ENCODE assay signal across 22 cellular contexts in the genomic region with DNA sequence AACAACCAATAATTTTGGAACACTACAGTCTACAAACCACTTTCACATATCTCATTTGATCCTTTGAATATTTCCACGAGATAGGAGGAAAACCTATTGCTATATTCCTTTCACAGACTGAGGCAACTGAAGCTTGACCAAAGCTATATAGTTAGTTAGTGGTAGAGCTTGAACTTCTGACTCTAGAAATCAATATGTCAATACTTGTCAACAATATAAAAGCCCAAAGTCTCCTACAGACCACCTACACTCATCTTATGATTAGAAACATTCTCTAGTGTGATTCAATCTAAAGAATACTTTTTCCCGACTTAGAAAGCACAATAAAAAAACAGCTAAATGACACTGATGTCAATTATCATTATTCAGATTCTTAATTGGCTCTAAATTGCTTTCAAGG.
DNase-seq lines count a peak whose midpoint lies in the region; ATAC-seq, FAIRE-seq and TF ChIP-seq lines count a peak whose summit lies in the region.
"Had no signal": no experiment of that assay in that cellular context is flagged by ENCODE, and none has a peak within 500 bp of the region (broad histone marks: within the 10 kb centered on the region; RNA-seq: fewer than 3 reads in every experiment).

No MANE protein-coding gene starts in this region.

- no peak overlapping the region for H3K23ac ChIP-seq in H1 (ENCODE audit: insufficient read length)

- WGBS in HepG2 (ENCODE audit: low lambda C conversion rate) = 0% methylated on average over 2 of the region's 2 CpGs
- WGBS in right lobe of liver (ENCODE audit: insufficient coverage, low coverage, low lambda C conversion rate, missing lambda C conversion rate) = 23% methylated on average over 2 of the region's 2 CpGs
- 89% methylated on average over 2 of the region's 2 CpGs; no CpG with 5 or more reads in 1 of the 2 experiments for WGBS in H1 (ENCODE audit: extremely low coverage in 1 of 2, insufficient coverage in 1 of 2, insufficient read length in 1 of 2, insufficient replicate concordance in 2 of 2, low coverage in 1 of 2, low lambda C conversion rate in 2 of 2, missing lambda C conversion rate in 1 of 2), 2 experiments
- 60 to 75% (median 68%) methylated on average over 2 of the region's 2 CpGs for WGBS in spleen, 5 donors

- no peak overlapping the region for H3K9ac ChIP-seq in HepG2 (ENCODE audit: insufficient read depth, low read depth, low read length)
- H3K9ac ChIP-seq in H1 (replicated peaks in 1 of 4; ENCODE audit: extremely low read depth in 1 of 4, low read depth in 3 of 4, low read length in 3 of 4) = no peak overlapping the region

- H2AK5ac ChIP-seq in H1 (ENCODE audit: low read depth, low read length) = no peak overlapping the region

- no peaks in the 10 kb centered on the region for H3K23me2 ChIP-seq in H1 (ENCODE audit: low read depth, low read length)

- CTCF ChIA-PET in HepG2 (lab: Yijun Ruan, JAX; ENCODE audit: low intra/inter-chr PET ratio, low total read pairs) (no interaction called here), H1 (lab: Charles Lee; ENCODE audit: partially characterized antibody) (interaction anchor here (1.1 to 3.3 kb wide), 4 partner anchors 8 to 104 kb away, joined by 4 to 30 read pairs (median 6); no protein-coding TSS in a partner anchor)

- H3K56ac ChIP-seq in H1 (replicated peaks; ENCODE audit: insufficient read length, low read depth, low read length) = no peak overlapping the region

- no peaks in the 10 kb centered on the region for H3K79me2 ChIP-seq in HepG2 (ENCODE audit: insufficient read depth, low read length)
- no peaks in the 10 kb centered on the region for H3K79me2 ChIP-seq in H1 (ENCODE audit: control insufficient read depth in 1 of 2, insufficient read depth in 2 of 2, low read length in 2 of 2)

- no peak overlapping the region for H2BK12ac ChIP-seq in H1 (ENCODE audit: low read depth, low read length)

- H3K4me1 ChIP-seq in HepG2 (ENCODE audit: insufficient read depth, low read length) = no peaks in the 10 kb centered on the region
- no peaks in the 10 kb centered on the region for H3K4me1 ChIP-seq in right lobe of liver
- peaks cover 0 to 12% (median 0%) of the 10 kb centered on the region in 4 experiments; a peak in 1 of 7 replicates for H3K4me1 ChIP-seq in H1 (replicated peaks in 1 of 4; ENCODE audit: control insufficient read depth in 3 of 4, insufficient read depth in 4 of 4, low read length in 3 of 4)
- no peaks in the 10 kb centered on the region for H3K4me1 ChIP-seq in spleen
- H3K4me1 ChIP-seq: A549 had no signal

- H4K20me1 ChIP-seq in HepG2 (ENCODE audit: insufficient read depth, low read length) (no peaks in the 10 kb centered on the region), H1 (replicated peaks in 1 of 2; ENCODE audit: control insufficient read depth in 1 of 2, insufficient read depth in 2 of 2, low read length in 2 of 2) (no peaks in the 10 kb centered on the region)

- TF ChIP-seq RAD21 in HepG2 (CRISPR knock-in tag; IDR thresholded peaks at IDR 0.05) (no peak), H1 (IDR thresholded peaks at IDR 0.05 in 1 of 2, conservative IDR thresholded peaks at IDR 0.05 in 1 of 2; ENCODE audit: low read depth in 2 of 2, low read length in 2 of 2) (no peak)

- DNase-seq in HepG2 (ENCODE audit: low spot score) (no peak), right lobe of liver (no peak), H1 (ENCODE audit: low read depth in 1 of 2, low spot score in 2 of 2) (no peak), spleen (no peak)
- DNase-seq: AML-193; C1 segment of cervical spinal cord; CD4-positive, alpha-beta memory T cell; CD4-positive, CD25-positive, alpha-beta regulatory T cell; CD8-positive, alpha-beta memory T cell; COR-L47; DMS 273 treated with DMSO at 0.1 percent for 48 hours; DMS153; DMS79; DND-41; EL; GDM1 had no signal

- in situ Hi-C loops in HepG2 (cut with HindIII; ENCODE audit: extremely low pct_ligation_motif_present, low pct_unique_long_range_greater_than_20kb) = no loop called here

- TF ChIP-seq CTCF in HepG2 (CRISPR knock-in tag; IDR thresholded peaks at IDR 0.05) (no peak), right lobe of liver (IDR thresholded peaks at IDR 0.05) (no peak), H1 (IDR thresholded peaks at IDR 0.05; ENCODE audit: control extremely low read depth in 1 of 3, insufficient read depth in 1 of 3, low read depth in 1 of 3, low read length in 3 of 3) (no peak), spleen (IDR thresholded peaks at IDR 0.05 in 8 of 11, conservative IDR thresholded peaks at IDR 0.05 in 3 of 11) (no peak)

- 0 out of 3 replicates have a peak, but pooled peaks have one; percentile 42 for ATAC-seq in HepG2
- no peak for ATAC-seq in right lobe of liver
- no peak for ATAC-seq in GM21717 (IDR thresholded peaks at IDR 0.05; ENCODE audit: unreplicated experiment)
- ATAC-seq: A549, GM12878 had no signal

- H2BK20ac ChIP-seq in H1 (ENCODE audit: low read length) = no peak overlapping the region

- no peak overlapping the region for H4K8ac ChIP-seq in H1 (ENCODE audit: extremely low read depth, insufficient read depth, low read length)

- no peak overlapping the region for H2BK5ac ChIP-seq in H1 (ENCODE audit: low read depth, low read length)

- H2BK120ac ChIP-seq in H1 (replicated peaks; ENCODE audit: low read depth, low read length) = no peak overlapping the region

- H3K79me1 ChIP-seq in H1 (ENCODE audit: low read depth, low read length) = no peaks in the 10 kb centered on the region

- no peak overlapping the region for H3K4me3 ChIP-seq in HepG2 (replicated peaks in 1 of 3; ENCODE audit: insufficient read depth in 1 of 3, low read depth in 2 of 3, low read length in 3 of 3)
- H3K4me3 ChIP-seq in right lobe of liver = no peak overlapping the region
- H3K4me3 ChIP-seq in H1 (ENCODE audit: extremely low read depth in 1 of 4, insufficient read depth in 2 of 4, low read depth in 3 of 4, low read length in 4 of 4) = no peak overlapping the region
- H3K4me3 ChIP-seq in spleen = no peak overlapping the region
- H3K4me3 ChIP-seq: A549, GM12878 had no signal

- no peak overlapping the region for H4K91ac ChIP-seq in H1 (replicated peaks; ENCODE audit: insufficient read length, low read length)

- FAIRE-seq in HepG2 (lab: Jason Lieb, UNC) (no peak), H1 (lab: Jason Lieb, UNC) (no peak)
- FAIRE-seq: A549, GM12878, GM12892, GM18507 had no signal

- no peak overlapping the region for H3K27ac ChIP-seq in HepG2 (ENCODE audit: extremely low read length, insufficient read depth, low read length)
- no peak overlapping the region for H3K27ac ChIP-seq in right lobe of liver
- H3K27ac ChIP-seq in H1 (ENCODE audit: low read depth, low read length) = no peak overlapping the region
- H3K27ac ChIP-seq in spleen = no peak overlapping the region
- H3K27ac ChIP-seq: 22Rv1, A549 had no signal

- H3K4me2 ChIP-seq in HepG2 (ENCODE audit: low read depth, low read length) (no peak overlapping the region), H1 (ENCODE audit: insufficient read depth in 1 of 2, low read depth in 2 of 2, low read length in 2 of 2) (no peak overlapping the region)
- H3K4me2 ChIP-seq: A549 had no signal

- no peak overlapping the region for H2BK15ac ChIP-seq in H1 (ENCODE audit: low read length)

- H3K27me3 ChIP-seq in HepG2 (ENCODE audit: control insufficient read depth in 1 of 2, insufficient read depth in 2 of 2, low read length in 2 of 2) = no peaks in the 10 kb centered on the region; a peak in 1 of 5 replicates
- H3K27me3 ChIP-seq in right lobe of liver = no peaks in the 10 kb centered on the region
- H3K27me3 ChIP-seq in H1 (replicated peaks in 1 of 4; ENCODE audit: control insufficient read depth in 3 of 4, extremely low read depth in 1 of 4, insufficient read depth in 3 of 4, low read length in 3 of 4) = no peaks in the 10 kb centered on the region
- peaks cover 0 to 3% (median 0%) of the 10 kb centered on the region in 7 donors for H3K27me3 ChIP-seq in spleen (replicated peaks in 1 of 7)

- no peak overlapping the region for H4K5ac ChIP-seq in H1 (ENCODE audit: insufficient read length, low read depth, low read length)

- no TSS peak for BruUV-seq in HepG2 (replicated peaks; lab: Mats Ljungman, UMichigan)

- POLR2A ChIA-PET in HepG2 (lab: Yijun Ruan, JAX) = no interaction called here
- POLR2A ChIA-PET in H1 (lab: Charles Lee; ENCODE audit: partially characterized antibody) = no interaction called here

- TF ChIP-seq POLR2A in HepG2 (IDR thresholded peaks at IDR 0.05; ENCODE audit: insufficient read depth in 1 of 2, low read depth in 2 of 2, low read length in 2 of 2) (no peak), right lobe of liver (IDR thresholded peaks at IDR 0.05) (no peak), H1 (IDR thresholded peaks at IDR 0.05; ENCODE audit: control extremely low read depth in 1 of 2, low read depth in 2 of 2, low read length in 2 of 2) (no peak), spleen (IDR thresholded peaks at IDR 0.05) (no peak)

- no peak overlapping the region for H3K18ac ChIP-seq in H1 (ENCODE audit: extremely low read depth, low read length)

- no peak overlapping the region for H3K4ac ChIP-seq in H1 (replicated peaks; ENCODE audit: insufficient read length, low read depth, low read length)

- H3K14ac ChIP-seq in H1 (ENCODE audit: insufficient read length) = no peak overlapping the region

- no peak overlapping the region for H2AFZ ChIP-seq in HepG2 (ENCODE audit: low read length)
- H2AFZ ChIP-seq in H1 (ENCODE audit: low read length) = peak overlapping the region; percentile 13; the same call in 1 of the 2 replicates

- no peak for TF ChIP-seq EP300 in HepG2 (IDR thresholded peaks at IDR 0.05; ENCODE audit: low read depth in 2 of 2, low read length in 2 of 2)
- no peak for TF ChIP-seq EP300 in HepG2 (CRISPR knock-in tag; IDR thresholded peaks at IDR 0.05; ENCODE audit: borderline replicate concordance)
- no peak for TF ChIP-seq EP300 in H1 (IDR thresholded peaks at IDR 0.05; ENCODE audit: borderline replicate concordance in 1 of 2, low read depth in 2 of 2, low read length in 2 of 2)

- no peaks in the 10 kb centered on the region for H3K36me3 ChIP-seq in HepG2 (replicated peaks in 1 of 2; ENCODE audit: control insufficient read depth in 1 of 2, insufficient read depth in 2 of 2, low read length in 2 of 2)
- no peaks in the 10 kb centered on the region for H3K36me3 ChIP-seq in right lobe of liver
- H3K36me3 ChIP-seq in H1 (ENCODE audit: control insufficient read depth in 2 of 4, insufficient read depth in 4 of 4, low read length in 3 of 4) = no peaks in the 10 kb centered on the region
- H3K36me3 ChIP-seq in spleen = no peaks in the 10 kb centered on the region

- H3K9me3 ChIP-seq in HepG2 (ENCODE audit: low read length) = no peaks in the 10 kb centered on the region
- peaks cover 0 to 7% (median 0%) of the 10 kb centered on the region in 4 donors for H3K9me3 ChIP-seq in right lobe of liver
- peaks cover 0 to 3% of the 10 kb centered on the region in 2 experiments; a peak in 2 of 4 replicates for H3K9me3 ChIP-seq in H1 (ENCODE audit: insufficient read depth in 2 of 2, low read depth in 1 of 2, low read length in 1 of 2)
- H3K9me3 ChIP-seq in spleen = peaks cover 0 to 19% (median 13%) of the 10 kb centered on the region in 8 donors

- intact Hi-C loops in HepG2 (cut with micrococcal nuclease; ENCODE audit: unreplicated experiment) (no loop called here), right lobe of liver (cut with DNase I) (no loop called here), spleen (cut with DNase I; ENCODE audit: low total_unique reads) (no loop called here)

TF ChIP-seq in HepG2, 621 proteins besides CTCF, POLR2A, EP300 and RAD21 (continues in another document):
- TF ChIP-seq ZNF30 (CRISPR knock-in tag; IDR thresholded peaks at IDR 0.05) = no peak
